In genomic region chr1:75785964-75786853, GRCh38 we compare ENCODE assay signal across 1 cellular context.
TF ChIP-seq lines count a peak whose summit lies in the region.

TSS of gene RABGGTB (plus strand) at chr1:75786256. CDS start at chr1:75786272, 16 bp downstream.

TF ChIP-seq in HepG2, 621 proteins besides CTCF, POLR2A, EP300 and RAD21 (continued from another document and continues in another):
- TF ChIP-seq ZNF281 (CRISPR knock-in tag; IDR thresholded peaks at IDR 0.05; ENCODE audit: borderline replicate concordance) (peak; percentile 60; the same call in 1 of the 2 replicates), ZFP36L1 (CRISPR knock-in tag; IDR thresholded peaks at IDR 0.05) (peak; percentile 71; the same call in 1 of the 2 replicates), KLF11 (CRISPR knock-in tag; IDR thresholded peaks at IDR 0.05) (peak; percentile 41; the same call in 1 of the 2 replicates), ARNT2 (CRISPR knock-in tag; IDR thresholded peaks at IDR 0.05; ENCODE audit: low read depth) (no peak; the same call in 1 of the 2 replicates), ZNF552 (CRISPR knock-in tag; IDR thresholded peaks at IDR 0.05; ENCODE audit: borderline replicate concordance) (no peak), MXD3 (CRISPR knock-in tag; IDR thresholded peaks at IDR 0.05) (peak; percentile 46; the same call in 1 of the 2 replicates), RBFOX2 (IDR thresholded peaks at IDR 0.05; ENCODE audit: low read depth, low read length) (peak; percentile 55), IKZF1 (IDR thresholded peaks at IDR 0.05) (no peak), ZNF343 (CRISPR knock-in tag; IDR thresholded peaks at IDR 0.05) (peak; percentile 81; the same call in 1 of the 2 replicates), ZNF782 (CRISPR knock-in tag; IDR thresholded peaks at IDR 0.05; ENCODE audit: borderline replicate concordance) (peak; percentile 73; the same call in 1 of the 2 replicates), ZNF724P (CRISPR knock-in tag; IDR thresholded peaks at IDR 0.05; ENCODE audit: borderline replicate concordance) (0 out of 2 replicates have a peak, but pooled peaks have one; percentile 35), FOXK1 (CRISPR knock-in tag; IDR thresholded peaks at IDR 0.05; ENCODE audit: borderline replicate concordance, low read depth) (peak; percentile 72; the same call in 1 of the 2 replicates), ZNF3 (CRISPR knock-in tag; IDR thresholded peaks at IDR 0.05) (no peak), ARNTL (CRISPR knock-in tag; IDR thresholded peaks at IDR 0.05) (0 out of 2 replicates have a peak, but pooled peaks have one; percentile 23), KDM3A (CRISPR knock-in tag; IDR thresholded peaks at IDR 0.05; ENCODE audit: low read depth) (0 out of 2 replicates have a peak, but pooled peaks have one; percentile 25), ATF7 (IDR thresholded peaks at IDR 0.05) (no peak), ATF7 (CRISPR knock-in tag; IDR thresholded peaks at IDR 0.05) (0 out of 2 replicates have a peak, but pooled peaks have one; percentile 36), ZNF441 (CRISPR knock-in tag; IDR thresholded peaks at IDR 0.05; ENCODE audit: borderline replicate concordance) (no peak; the same call in 1 of the 2 replicates), CSRNP1 (CRISPR knock-in tag; IDR thresholded peaks at IDR 0.05) (no peak), ZNF883 (CRISPR knock-in tag; IDR thresholded peaks at IDR 0.05; ENCODE audit: not compliant biosample characterization) (peak; percentile 67), ZNF317 (CRISPR knock-in tag; IDR thresholded peaks at IDR 0.05) (no peak), ZNF230 (CRISPR knock-in tag; IDR thresholded peaks at IDR 0.05) (peak; percentile 82; the same call in 1 of the 2 replicates), SATB2 (CRISPR knock-in tag; IDR thresholded peaks at IDR 0.05) (no peak), PLSCR1 (CRISPR knock-in tag; IDR thresholded peaks at IDR 0.05; ENCODE audit: borderline replicate concordance) (no peak), ZNF383 (CRISPR knock-in tag; IDR thresholded peaks at IDR 0.05; ENCODE audit: borderline replicate concordance) (peak; percentile 45; the same call in 1 of the 2 replicates), YEATS2 (CRISPR knock-in tag; IDR thresholded peaks at IDR 0.05; ENCODE audit: borderline replicate concordance) (peak; percentile 99), PRDM10 (CRISPR knock-in tag; IDR thresholded peaks at IDR 0.05; ENCODE audit: low read depth) (no peak; the same call in 1 of the 2 replicates), CHCHD3 (CRISPR knock-in tag; IDR thresholded peaks at IDR 0.05) (no peak), ZNF570 (CRISPR knock-in tag; IDR thresholded peaks at IDR 0.05; ENCODE audit: borderline replicate concordance) (no peak), ZNF335 (CRISPR knock-in tag; IDR thresholded peaks at IDR 0.05) (peak; percentile 100), ZNF558 (CRISPR knock-in tag; IDR thresholded peaks at IDR 0.05; ENCODE audit: borderline replicate concordance) (no peak), ZNF232 (CRISPR knock-in tag; IDR thresholded peaks at IDR 0.05; ENCODE audit: borderline replicate concordance) (0 out of 2 replicates have a peak, but pooled peaks have one; percentile 23), ZNF501 (CRISPR knock-in tag; IDR thresholded peaks at IDR 0.05) (peak; percentile 90), SMC3 (IDR thresholded peaks at IDR 0.05; ENCODE audit: low read length) (0 out of 2 replicates have a peak, but pooled peaks have one; percentile 16), PITX1 (CRISPR knock-in tag; IDR thresholded peaks at IDR 0.05) (peak; percentile 57), CREB3 (CRISPR knock-in tag; IDR thresholded peaks at IDR 0.05) (0 out of 2 replicates have a peak, but pooled peaks have one; percentile 43), KDM1A (CRISPR knock-in tag; IDR thresholded peaks at IDR 0.05) (no peak), RARA (CRISPR knock-in tag; IDR thresholded peaks at IDR 0.05) (0 out of 2 replicates have a peak, but pooled peaks have one; percentile 26), MIXL1 (CRISPR knock-in tag; IDR thresholded peaks at IDR 0.05) (peak; percentile 55; the same call in 1 of the 2 replicates), NKX3-1 (CRISPR knock-in tag; IDR thresholded peaks at IDR 0.05) (peak; percentile 58; the same call in 1 of the 2 replicates), ZKSCAN8 (CRISPR knock-in tag; IDR thresholded peaks at IDR 0.05; ENCODE audit: borderline replicate concordance) (peak; percentile 30; the same call in 1 of the 2 replicates), DRAP1 (CRISPR knock-in tag; IDR thresholded peaks at IDR 0.05) (peak; percentile 98), SPEN (CRISPR knock-in tag; IDR thresholded peaks at IDR 0.05; ENCODE audit: low read depth) (peak; percentile 96), GTF2F1 (IDR thresholded peaks at IDR 0.05; ENCODE audit: low read length) (peak; percentile 89), POLR2G (IDR thresholded peaks at IDR 0.05; ENCODE audit: low read depth, low read length) (peak; percentile 99), ZNF430 (CRISPR knock-in tag; IDR thresholded peaks at IDR 0.05) (peak; percentile 84; the same call in 1 of the 2 replicates), XBP1 (CRISPR knock-in tag; IDR thresholded peaks at IDR 0.05) (0 out of 2 replicates have a peak, but pooled peaks have one; percentile 21), BRCA1 (CRISPR knock-in tag; IDR thresholded peaks at IDR 0.05) (peak; percentile 10; the same call in 1 of the 2 replicates), ZSCAN22 (CRISPR knock-in tag; IDR thresholded peaks at IDR 0.05) (no peak), RNF219 (CRISPR knock-in tag; IDR thresholded peaks at IDR 0.05) (no peak), TFDP2 (CRISPR knock-in tag; IDR thresholded peaks at IDR 0.05) (0 out of 2 replicates have a peak, but pooled peaks have one; percentile 10), ELF1 (CRISPR knock-in tag; IDR thresholded peaks at IDR 0.05) (peak; percentile 80), ZNF749 (CRISPR knock-in tag; IDR thresholded peaks at IDR 0.05; ENCODE audit: borderline replicate concordance) (0 out of 2 replicates have a peak, but pooled peaks have one; percentile 55), ZNF784 (CRISPR knock-in tag; IDR thresholded peaks at IDR 0.05; ENCODE audit: borderline replicate concordance) (peak; percentile 70; the same call in 1 of the 2 replicates), EZH2 (conservative IDR thresholded peaks at IDR 0.05; ENCODE audit: low read depth, low read length) (no peak)
